In the genomic region with DNA sequence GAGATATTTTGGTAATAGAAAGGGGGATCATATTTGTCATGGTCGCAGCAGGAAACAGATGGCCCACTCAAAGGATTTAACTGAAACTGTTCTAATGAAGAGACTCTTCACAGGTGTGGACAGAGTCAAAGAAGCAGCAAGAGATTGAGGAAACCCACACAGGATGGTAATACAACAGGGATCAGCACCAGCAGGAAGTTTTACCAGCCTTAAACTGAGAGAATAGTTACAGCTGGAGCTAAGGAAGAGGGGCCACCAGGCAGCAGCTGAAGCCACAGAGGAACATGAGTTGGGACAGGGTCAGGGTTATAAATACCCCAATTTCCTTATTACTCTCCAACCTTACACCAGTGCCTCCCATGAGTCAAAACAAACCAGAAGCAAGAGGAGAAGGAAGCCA, we compare ENCODE assay signal across 13 cellular contexts.
DNase-seq lines count a peak whose midpoint lies in the region; ATAC-seq and TF ChIP-seq lines count a peak whose summit lies in the region.
"Had no signal": no experiment of that assay in that cellular context is flagged by ENCODE, and none has a peak within 500 bp of the region (broad histone marks: within the 10 kb centered on the region; RNA-seq: fewer than 3 reads in every experiment).

No MANE protein-coding gene starts in this region.

- H3K27ac Mint-ChIP-seq in CD14-positive monocyte (peak overlapping the region; percentile 82 to 92 (median 88)), progenitor cell of endocrine pancreas (no peak overlapping the region), T-cell (no peak overlapping the region)
- H3K27ac Mint-ChIP-seq: activated T-helper 1 cell treated with anti-CD3 and anti-CD28 coated beads, Interleukin-12 subunit alpha, Interleukin-12 subunit beta, Interleukin-2, Interleukin-4 antibody, amounts not matched to agents 30 ng/mL and 10 ng/mL and 1 ng/mL, durations not matched to agents 14 hours and 24 hours and 36 hours had no signal

- CTCF ChIA-PET in OCI-LY7 (lab: Charles Lee; ENCODE audit: unreplicated experiment) (interaction anchor here (1.0 kb wide), 1 partner anchor 846 kb away, joined by 4 read pairs; a partner anchor contains a TSS), T-cell (lab: Charles Lee) (no interaction called here)

- H3K9me3 Mint-ChIP-seq in CD14-positive monocyte (peaks cover 0 to 3% (median 0%) of the 10 kb centered on the region in 7 donors), progenitor cell of endocrine pancreas (ENCODE audit: low read depth) (no peaks in the 10 kb centered on the region), T-cell (peaks cover 0 to 6% (median 0%) of the 10 kb centered on the region in 3 donors)
- H3K9me3 Mint-ChIP-seq: activated T-helper 1 cell treated with anti-CD3 and anti-CD28 coated beads, Interleukin-12 subunit alpha, Interleukin-12 subunit beta, Interleukin-2, Interleukin-4 antibody, amounts not matched to agents 30 ng/mL and 10 ng/mL and 1 ng/mL, durations not matched to agents 14 hours and 24 hours and 36 hours had no signal

- H3K4me3 ChIP-seq in OCI-LY7 (ENCODE audit: low read depth, low read length, poor library complexity, severe bottlenecking), result peak overlapping the region; percentile 12
- H3K4me3 ChIP-seq: tibial artery had no signal

- peak overlapping the region; percentile 69 for H3K27ac ChIP-seq in OCI-LY7 (ENCODE audit: low read depth, low read length, poor library complexity, severe bottlenecking)
- H3K27ac ChIP-seq: parathyroid adenoma, tibial artery had no signal

- peak overlapping the region; percentile 64; the same call in 1 of the 2 replicates for H2AFZ ChIP-seq in OCI-LY7 (ENCODE audit: low read length)
- H2AFZ ChIP-seq: parathyroid adenoma had no signal

- intact Hi-C loops in CD14-positive monocyte (cut with micrococcal nuclease) (no loop called here), OCI-LY7 (cut with micrococcal nuclease; ENCODE audit: unreplicated experiment) (no loop called here)

- peak; percentile 34 for ATAC-seq in GM19397 (IDR thresholded peaks at IDR 0.05; ENCODE audit: unreplicated experiment)
- peak; percentile 19 for ATAC-seq in HG02938 (IDR thresholded peaks at IDR 0.05; ENCODE audit: unreplicated experiment)
- ATAC-seq in T-cell (replicated peaks in 1 of 4), result no peak

- DNase-seq in CD14-positive monocyte (ENCODE audit: low spot score), result no peak
- peak; percentile 69 for DNase-seq in OCI-LY7 (ENCODE audit: low spot score)
- DNase-seq in progenitor cell of endocrine pancreas (ENCODE audit: low spot score, unreplicated experiment), result no peak
- no peak for DNase-seq in stimulated activated naive CD4-positive, alpha-beta T cell (lab: John Stamatoyannopoulos, UW)
- DNase-seq in T-cell, result no peak
- no peak for DNase-seq in cerebellar cortex (ENCODE audit: low spot score)
- DNase-seq: activated CD4-positive, CD25-positive, alpha-beta regulatory T cell; NCI-H2171 had no signal

- no peaks in the 10 kb centered on the region for H3K9me2 ChIP-seq in OCI-LY7 (ENCODE audit: insufficient read depth, low read length)

- H3K9me3 ChIP-seq in OCI-LY7 (ENCODE audit: low read length), result no peaks in the 10 kb centered on the region; the same call in 1 of the 2 replicates
- H3K9me3 ChIP-seq: tibial artery had no signal

- H3K4me1 ChIP-seq in OCI-LY7 (ENCODE audit: insufficient read depth, low read length, poor library complexity, severe bottlenecking), result peaks cover 55% of the 10 kb centered on the region
- H3K4me1 ChIP-seq: parathyroid adenoma had no signal

- POLR2A ChIA-PET in OCI-LY7 (lab: Charles Lee) (interaction anchor here (0.6 to 1.5 kb wide), 2 partner anchors 52 to 107 kb away, joined by 3 to 8 read pairs; no protein-coding TSS in a partner anchor), T-cell (lab: Charles Lee) (no interaction called here)

- H3K4me3 Mint-ChIP-seq in CD14-positive monocyte (peak overlapping the region in 1 of 2 donors; percentile 17), progenitor cell of endocrine pancreas (ENCODE audit: low read depth) (no peak overlapping the region), T-cell (no peak overlapping the region)
- H3K4me3 Mint-ChIP-seq: activated T-helper 1 cell treated with anti-CD3 and anti-CD28 coated beads, Interleukin-12 subunit alpha, Interleukin-12 subunit beta, Interleukin-2, Interleukin-4 antibody, amounts not matched to agents 30 ng/mL and 10 ng/mL and 1 ng/mL, durations not matched to agents 14 hours and 24 hours and 36 hours had no signal

- H3K36me3 Mint-ChIP-seq in CD14-positive monocyte (no peaks in the 10 kb centered on the region), progenitor cell of endocrine pancreas (ENCODE audit: insufficient read depth) (no peaks in the 10 kb centered on the region), T-cell (no peaks in the 10 kb centered on the region)

- no peak for TF ChIP-seq CTCF in CD14-positive monocyte (IDR thresholded peaks at IDR 0.05)
- no peak for TF ChIP-seq CTCF in OCI-LY7 (conservative IDR thresholded peaks at IDR 0.05; ENCODE audit: low read length)
- no peak for TF ChIP-seq CTCF in progenitor cell of endocrine pancreas (IDR thresholded peaks at IDR 0.05; ENCODE audit: unreplicated experiment)

- H3K27me3 Mint-ChIP-seq in CD14-positive monocyte (ENCODE audit: low read depth in 3 of 3) (peaks cover 0 to 8% (median 2%) of the 10 kb centered on the region in 3 donors), progenitor cell of endocrine pancreas (peaks cover 5% of the 10 kb centered on the region), T-cell (peaks cover 3 to 7% of the 10 kb centered on the region in 2 donors)

- no peaks in the 10 kb centered on the region for H4K20me1 ChIP-seq in OCI-LY7 (ENCODE audit: insufficient read depth, low read length)

- no TSS peak for BruUV-seq in OCI-LY7 (replicated peaks; lab: Mats Ljungman, UMichigan)

- H3K36me3 ChIP-seq in OCI-LY7 (ENCODE audit: insufficient read depth, low read length), result no peaks in the 10 kb centered on the region
- H3K36me3 ChIP-seq: tibial artery had no signal

- H3K4me2 ChIP-seq in OCI-LY7 (ENCODE audit: low read length), result peak overlapping the region; percentile 56

- peaks cover 36% of the 10 kb centered on the region for H3K4me1 Mint-ChIP-seq in CD14-positive monocyte
- no peaks in the 10 kb centered on the region for H3K4me1 Mint-ChIP-seq in progenitor cell of endocrine pancreas (ENCODE audit: low read depth)
- H3K4me1 Mint-ChIP-seq in T-cell, result no peaks in the 10 kb centered on the region

- no peaks in the 10 kb centered on the region for H3K79me2 ChIP-seq in OCI-LY7 (ENCODE audit: insufficient read depth, low read depth, low read length)
- H3K79me2 ChIP-seq: parathyroid adenoma had no signal

Comparison
In these comparisons a context has a peak if more than half of its experiments do, and no peak if none do; other contexts are left out.
1. H3K27ac Mint-ChIP-seq: peak in CD14-positive monocyte (7 of 7); none in progenitor cell of endocrine pancreas (single experiment) and T-cell (0 of 2).
2. ATAC-seq: peak in GM19397 (single experiment) and HG02938 (single experiment); none in T-cell (0 of 4).